Comparison of ENCODE assay signal across 21 cellular contexts in the genomic region with DNA sequence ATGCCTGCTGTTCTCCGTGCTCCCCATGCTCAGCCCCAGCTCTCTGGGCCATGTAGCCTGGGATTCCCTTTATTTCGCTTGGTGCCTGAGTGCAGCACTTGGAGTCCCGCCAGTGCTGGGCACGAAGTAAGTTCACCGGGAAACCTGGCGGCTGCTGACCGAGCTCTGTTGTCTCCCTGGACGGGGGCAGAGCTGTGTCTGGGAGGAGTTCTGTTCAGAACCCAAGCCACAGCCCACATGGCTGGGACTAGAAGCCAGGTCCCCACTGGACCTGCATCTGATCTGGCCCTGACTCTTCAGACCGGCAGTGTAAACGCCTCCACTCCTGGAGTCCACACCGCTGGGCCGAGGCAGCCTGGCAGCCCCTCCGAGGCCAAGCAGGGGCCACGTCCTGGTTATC. TPM values are rescaled to one million over a fixed set of nuclear protein-coding genes. Genes with fewer than 3 reads are reported as not detected.
DNase-seq lines count a peak whose midpoint lies in the region; ATAC-seq, FAIRE-seq and TF ChIP-seq lines count a peak whose summit lies in the region.
"Had no signal": no experiment of that assay in that cellular context is flagged by ENCODE, and none has a peak within 500 bp of the region (broad histone marks: within the 10 kb centered on the region; RNA-seq: fewer than 3 reads in every experiment).

No MANE protein-coding gene starts in this region.

- FAIRE-seq in K562 (lab: Jason Lieb, UNC), result no peak
- FAIRE-seq: bronchial epithelial cell, GM18507 had no signal

- no peaks in the 10 kb centered on the region for H3K9me3 ChIP-seq in K562 (replicated peaks; ENCODE audit: control insufficient read depth, insufficient read depth, low read depth, low read length)
- no peaks in the 10 kb centered on the region for H3K9me3 ChIP-seq in mesenchymal stem cell (ENCODE audit: control insufficient read depth, low read length)
- H3K9me3 ChIP-seq in vagina, result no peaks in the 10 kb centered on the region
- H3K9me3 ChIP-seq: SK-N-SH, suprapubic skin had no signal

- H2AK5ac ChIP-seq in mesenchymal stem cell (ENCODE audit: low read length, severe bottlenecking), result peak overlapping the region; percentile 1

- no peaks in the 10 kb centered on the region for H3K79me1 ChIP-seq in mesenchymal stem cell (replicated peaks; ENCODE audit: low read length, poor library complexity, severe bottlenecking)

- H3K4me3 ChIP-seq in K562, result no peak overlapping the region
- no peak overlapping the region for H3K4me3 ChIP-seq in mesenchymal stem cell (ENCODE audit: insufficient read depth in 1 of 2, low read depth in 1 of 2, low read length in 2 of 2)
- H3K4me3 ChIP-seq in vagina, result no peak overlapping the region
- H3K4me3 ChIP-seq: lung, suprapubic skin had no signal

- H2BK12ac ChIP-seq in mesenchymal stem cell (ENCODE audit: low read length in 2 of 2), result peak overlapping the region; percentile 6 to 19

- no peaks in the 10 kb centered on the region for H3K79me2 ChIP-seq in K562 (ENCODE audit: control insufficient read depth, insufficient read depth, low read length)

- H3K18ac ChIP-seq in mesenchymal stem cell (ENCODE audit: low read depth in 1 of 2, low read length in 2 of 2), result no peak overlapping the region

- no peak overlapping the region for H3K14ac ChIP-seq in mesenchymal stem cell (ENCODE audit: low read length in 2 of 2)

- no peak overlapping the region for H3K27ac ChIP-seq in K562 (ENCODE audit: extremely low read depth, low read depth, low read length)
- no peak overlapping the region for H3K27ac ChIP-seq in mesenchymal stem cell (ENCODE audit: low read length, poor library complexity, severe bottlenecking)
- H3K27ac ChIP-seq in substantia nigra (ENCODE audit: low read depth, low read length, poor library complexity, severe bottlenecking), result no peak overlapping the region
- H3K27ac ChIP-seq in vagina, result no peak overlapping the region
- H3K27ac ChIP-seq: suprapubic skin had no signal

- H3K36me3 ChIP-seq in K562 (ENCODE audit: control insufficient read depth, insufficient read depth, low read length) (no peaks in the 10 kb centered on the region), mesenchymal stem cell (ENCODE audit: control insufficient read depth in 1 of 2, insufficient read depth in 2 of 2, low read depth in 1 of 2, low read length in 2 of 2) (no peaks in the 10 kb centered on the region), vagina (no peaks in the 10 kb centered on the region)
- H3K36me3 ChIP-seq: suprapubic skin had no signal

- ATAC-seq in K562, result no peak
- no peak for ATAC-seq in HG03139 (IDR thresholded peaks at IDR 0.05; ENCODE audit: unreplicated experiment)
- ATAC-seq: natural killer cell, sciatic nerve had no signal

- H3K4me1 ChIP-seq in K562 (replicated peaks in 1 of 2; ENCODE audit: control insufficient read depth in 2 of 2, insufficient read depth in 2 of 2, low read length in 2 of 2) (peaks cover 17 to 38% of the 10 kb centered on the region in 2 experiments; a peak in 4 of 5 replicates), mesenchymal stem cell (ENCODE audit: control insufficient read depth, insufficient read depth, low read depth, low read length) (peaks cover 21% of the 10 kb centered on the region), vagina (peaks cover 62% of the 10 kb centered on the region)

- BruUV-seq in K562 (replicated peaks; lab: Mats Ljungman, UMichigan), result no TSS peak

- no peak overlapping the region for H3K4me2 ChIP-seq in K562 (ENCODE audit: insufficient read depth, low read length)
- no peak overlapping the region for H3K4me2 ChIP-seq in mesenchymal stem cell (ENCODE audit: low read length, poor library complexity, severe bottlenecking)
- H3K4me2 ChIP-seq: SK-N-SH had no signal

- TF ChIP-seq POLR2A in K562 (conservative IDR thresholded peaks at IDR 0.05) (no peak), vagina (IDR thresholded peaks at IDR 0.05) (no peak)

- H4K91ac ChIP-seq in mesenchymal stem cell (ENCODE audit: low read length), result no peak overlapping the region

- H3K4ac ChIP-seq in mesenchymal stem cell (ENCODE audit: low read depth in 1 of 2, low read length in 2 of 2), result no peak overlapping the region

- H2BK15ac ChIP-seq in mesenchymal stem cell (ENCODE audit: low read depth, poor library complexity, severe bottlenecking), result no peak overlapping the region

- no peak for TF ChIP-seq RAD21 in K562 (CRISPR knock-in tag; conservative IDR thresholded peaks at IDR 0.05 in 1 of 2, IDR thresholded peaks at IDR 0.05 in 1 of 2)

- TF ChIP-seq CTCF in K562 (IDR thresholded peaks at IDR 0.05 in 2 of 3, conservative IDR thresholded peaks at IDR 0.05 in 1 of 3; ENCODE audit: insufficient read depth in 2 of 3, low read depth in 1 of 3, low read length in 3 of 3) (no peak), vagina (IDR thresholded peaks at IDR 0.05) (no peak)

- H3K9ac ChIP-seq in K562 (ENCODE audit: insufficient read depth in 1 of 2, low read depth in 2 of 2, low read length in 2 of 2) (no peak overlapping the region; a peak in 1 of 4 replicates), mesenchymal stem cell (ENCODE audit: low read length) (no peak overlapping the region)
- H3K9ac ChIP-seq: SK-N-SH had no signal

- H3K27me3 ChIP-seq in K562 (ENCODE audit: control insufficient read depth in 2 of 2, insufficient read depth in 2 of 2, low read length in 2 of 2) (peaks cover 28 to 65% of the 10 kb centered on the region in 2 experiments), mesenchymal stem cell (ENCODE audit: control insufficient read depth in 1 of 2, insufficient read depth in 1 of 2, low read length in 2 of 2) (peaks cover 0 to 6% of the 10 kb centered on the region in 2 experiments), vagina (no peaks in the 10 kb centered on the region)
- H3K27me3 ChIP-seq: suprapubic skin had no signal

- CTCF ChIA-PET in K562 (lab: Yijun Ruan, JAX; ENCODE audit: low intra/inter-chr PET ratio), result no interaction called here

- H2BK5ac ChIP-seq in mesenchymal stem cell (ENCODE audit: low read depth, low read length, poor library complexity, severe bottlenecking), result no peak overlapping the region

- H4K20me1 ChIP-seq in K562 (replicated peaks; ENCODE audit: control insufficient read depth, insufficient read depth, low read length), result peaks cover 34% of the 10 kb centered on the region

- no peak overlapping the region for H4K8ac ChIP-seq in mesenchymal stem cell (ENCODE audit: low read length)

- DNase-seq in K562 (ENCODE audit: extremely low read depth in 1 of 4, low spot score in 3 of 4) (no peak), head of caudate nucleus (peak in 36 of 42 donors; percentile 17 to 84 (median 58)), mesenchymal stem cell (no peak), substantia nigra (lab: John Stamatoyannopoulos, UW) (peak in 40 of 49 donors; percentile 10 to 89 (median 62)), vagina (ENCODE audit: extremely low spot score in 2 of 2) (no peak)
- no peak for DNase-seq in stimulated activated naive CD4-positive, alpha-beta T cell (lab: John Stamatoyannopoulos, UW)
- DNase-seq: activated CD4-positive, alpha-beta T cell treated with anti-CD3 and anti-CD28 coated beads, Interleukin-2, amount 50 U/mL, for 1 hour; activated naive CD4-positive, alpha-beta T cell treated with anti-CD3 and anti-CD28 coated beads for 36 hours; activated T-cell treated with anti-CD3 and anti-CD28 coated beads for 4 hours; natural killer cell; NCI-H1694; NCI-H524; SK-N-SH had no signal

- TF ChIP-seq EP300 in K562 (IDR thresholded peaks at IDR 0.05; ENCODE audit: low read length), result no peak

- 9% methylated on average over 14 of the region's 14 CpGs for WGBS in K562 (ENCODE audit: insufficient coverage, low coverage, missing lambda C conversion rate)
- WGBS in mesenchymal stem cell, result 90% methylated on average over 14 of the region's 14 CpGs

- in situ Hi-C loops in K562 (cut with MboI), result no loop called here

- no peak overlapping the region for H3K23ac ChIP-seq in mesenchymal stem cell (ENCODE audit: low read length in 2 of 2)

- H3K9me1 ChIP-seq in K562 (ENCODE audit: control insufficient read depth, insufficient read depth, low read length), result no peaks in the 10 kb centered on the region

- intact Hi-C loops in K562 (cut with micrococcal nuclease) (no loop called here), head of caudate nucleus (cut with DNase I) (no loop called here), vagina (cut with DNase I) (no loop called here)

- peak overlapping the region; percentile 1 for H2BK120ac ChIP-seq in mesenchymal stem cell (ENCODE audit: low read depth, low read length)

- POLR2A ChIA-PET in K562 (lab: Yijun Ruan, JAX), result interaction anchor here (0.5 to 1.5 kb wide), 5 partner anchors 8 to 167 kb away, joined by 3 to 6 read pairs (median 4); no protein-coding TSS in a partner anchor

- H2AFZ ChIP-seq in K562 (ENCODE audit: low read depth, low read length) (no peak overlapping the region), mesenchymal stem cell (ENCODE audit: low read depth, low read length) (no peak overlapping the region)

TF ChIP-seq in K562, 482 proteins besides CTCF, POLR2A, EP300 and RAD21 (continues in another document):
- TF ChIP-seq ZNF75A (CRISPR knock-in tag; IDR thresholded peaks at IDR 0.05), result no peak

RNA-seq across cellular contexts. Expression of a gene that starts 37.5 kb away (rescaled TPM):
- not detected in 2 replicates for total RNA-seq in K562 (2011; cell fraction: chromatin; rRNA removed; ENCODE audit: low replicate concordance)
- total RNA-seq in K562 (2011; cell fraction: nucleolus; rRNA removed), result not detected in 2 replicates
- not detected in 2 replicates for total RNA-seq in K562 (2011; cell fraction: nucleoplasm; rRNA removed)
- total RNA-seq in K562 (2014; rRNA removed) (not detected in 2 replicates), K562 (2014; rRNA removed; fragmentation: Illumina TruSeq; extraction: Trizol) (not detected in 2 replicates), K562 (2015; rRNA removed; fragmentation: Illumina TruSeq; extraction: Trizol) (not detected in 2 replicates), K562 (2021) (not detected in 2 replicates), vagina (not detected)
- polyA plus RNA-seq in K562 (2011; rRNA removed) (not detected in 2 replicates), K562 (2014; fragmentation: Illumina TruSeq; extraction: Trizol) (not detected in 2 replicates), K562 (2014; fragmentation: Nextera tagmentation; extraction: Ambion mirVana) (not detected), K562 (2014; rRNA removed) (not detected in 2 replicates)
- polyA plus RNA-seq in K562 (2011; cell fraction: cytosol; rRNA removed), result not detected in 2 replicates
- not detected in 2 replicates for polyA plus RNA-seq in K562 (2011; cell fraction: nucleus; rRNA removed)
- not detected in 2 replicates for polyA plus RNA-seq in K562 (2012)
- not detected in 2 replicates for polyA minus RNA-seq in K562 (2011; rRNA and poly(A)+ RNA removed)
- not detected in 2 replicates for polyA minus RNA-seq in K562 (2011; cell fraction: cytosol; rRNA and poly(A)+ RNA removed)
- polyA minus RNA-seq in K562 (2011; cell fraction: nucleus; rRNA and poly(A)+ RNA removed), result not detected in 2 replicates
- polyA plus RNA-seq in mesenchymal stem cell (2013, experiment 1 of 2), result 0.03 TPM
- polyA plus RNA-seq in mesenchymal stem cell (2013, experiment 2 of 2), result 0.07 TPM
- total RNA-seq: activated naive CD4-positive, alpha-beta T cell treated with anti-CD3 and anti-CD28 coated beads for 36 hours; bronchial epithelial cell; M059J; natural killer cell; sciatic nerve; suprapubic skin had no signal
- polyA plus RNA-seq: CD14-positive monocyte had no signal

Comparison
In these comparisons a context has a peak if more than half of its experiments do, and no peak if none do; other contexts are left out.
1. DNase-seq: peak in head of caudate nucleus (36 of 42) and substantia nigra (40 of 49); none in K562 (0 of 4), mesenchymal stem cell (single experiment), stimulated activated naive CD4-positive, alpha-beta T cell (0 of 6) and vagina (0 of 2).